Comparison of ENCODE assay signal across 1 cellular context in genomic region chr7:786472-787255, GRCh38.
TF ChIP-seq lines count a peak whose summit lies in the region.

No MANE protein-coding gene starts in this region.

TF ChIP-seq in GM23338, 12 proteins besides CTCF, POLR2A, EP300 and RAD21 (continued from another document):
- TF ChIP-seq, protein P1, sequence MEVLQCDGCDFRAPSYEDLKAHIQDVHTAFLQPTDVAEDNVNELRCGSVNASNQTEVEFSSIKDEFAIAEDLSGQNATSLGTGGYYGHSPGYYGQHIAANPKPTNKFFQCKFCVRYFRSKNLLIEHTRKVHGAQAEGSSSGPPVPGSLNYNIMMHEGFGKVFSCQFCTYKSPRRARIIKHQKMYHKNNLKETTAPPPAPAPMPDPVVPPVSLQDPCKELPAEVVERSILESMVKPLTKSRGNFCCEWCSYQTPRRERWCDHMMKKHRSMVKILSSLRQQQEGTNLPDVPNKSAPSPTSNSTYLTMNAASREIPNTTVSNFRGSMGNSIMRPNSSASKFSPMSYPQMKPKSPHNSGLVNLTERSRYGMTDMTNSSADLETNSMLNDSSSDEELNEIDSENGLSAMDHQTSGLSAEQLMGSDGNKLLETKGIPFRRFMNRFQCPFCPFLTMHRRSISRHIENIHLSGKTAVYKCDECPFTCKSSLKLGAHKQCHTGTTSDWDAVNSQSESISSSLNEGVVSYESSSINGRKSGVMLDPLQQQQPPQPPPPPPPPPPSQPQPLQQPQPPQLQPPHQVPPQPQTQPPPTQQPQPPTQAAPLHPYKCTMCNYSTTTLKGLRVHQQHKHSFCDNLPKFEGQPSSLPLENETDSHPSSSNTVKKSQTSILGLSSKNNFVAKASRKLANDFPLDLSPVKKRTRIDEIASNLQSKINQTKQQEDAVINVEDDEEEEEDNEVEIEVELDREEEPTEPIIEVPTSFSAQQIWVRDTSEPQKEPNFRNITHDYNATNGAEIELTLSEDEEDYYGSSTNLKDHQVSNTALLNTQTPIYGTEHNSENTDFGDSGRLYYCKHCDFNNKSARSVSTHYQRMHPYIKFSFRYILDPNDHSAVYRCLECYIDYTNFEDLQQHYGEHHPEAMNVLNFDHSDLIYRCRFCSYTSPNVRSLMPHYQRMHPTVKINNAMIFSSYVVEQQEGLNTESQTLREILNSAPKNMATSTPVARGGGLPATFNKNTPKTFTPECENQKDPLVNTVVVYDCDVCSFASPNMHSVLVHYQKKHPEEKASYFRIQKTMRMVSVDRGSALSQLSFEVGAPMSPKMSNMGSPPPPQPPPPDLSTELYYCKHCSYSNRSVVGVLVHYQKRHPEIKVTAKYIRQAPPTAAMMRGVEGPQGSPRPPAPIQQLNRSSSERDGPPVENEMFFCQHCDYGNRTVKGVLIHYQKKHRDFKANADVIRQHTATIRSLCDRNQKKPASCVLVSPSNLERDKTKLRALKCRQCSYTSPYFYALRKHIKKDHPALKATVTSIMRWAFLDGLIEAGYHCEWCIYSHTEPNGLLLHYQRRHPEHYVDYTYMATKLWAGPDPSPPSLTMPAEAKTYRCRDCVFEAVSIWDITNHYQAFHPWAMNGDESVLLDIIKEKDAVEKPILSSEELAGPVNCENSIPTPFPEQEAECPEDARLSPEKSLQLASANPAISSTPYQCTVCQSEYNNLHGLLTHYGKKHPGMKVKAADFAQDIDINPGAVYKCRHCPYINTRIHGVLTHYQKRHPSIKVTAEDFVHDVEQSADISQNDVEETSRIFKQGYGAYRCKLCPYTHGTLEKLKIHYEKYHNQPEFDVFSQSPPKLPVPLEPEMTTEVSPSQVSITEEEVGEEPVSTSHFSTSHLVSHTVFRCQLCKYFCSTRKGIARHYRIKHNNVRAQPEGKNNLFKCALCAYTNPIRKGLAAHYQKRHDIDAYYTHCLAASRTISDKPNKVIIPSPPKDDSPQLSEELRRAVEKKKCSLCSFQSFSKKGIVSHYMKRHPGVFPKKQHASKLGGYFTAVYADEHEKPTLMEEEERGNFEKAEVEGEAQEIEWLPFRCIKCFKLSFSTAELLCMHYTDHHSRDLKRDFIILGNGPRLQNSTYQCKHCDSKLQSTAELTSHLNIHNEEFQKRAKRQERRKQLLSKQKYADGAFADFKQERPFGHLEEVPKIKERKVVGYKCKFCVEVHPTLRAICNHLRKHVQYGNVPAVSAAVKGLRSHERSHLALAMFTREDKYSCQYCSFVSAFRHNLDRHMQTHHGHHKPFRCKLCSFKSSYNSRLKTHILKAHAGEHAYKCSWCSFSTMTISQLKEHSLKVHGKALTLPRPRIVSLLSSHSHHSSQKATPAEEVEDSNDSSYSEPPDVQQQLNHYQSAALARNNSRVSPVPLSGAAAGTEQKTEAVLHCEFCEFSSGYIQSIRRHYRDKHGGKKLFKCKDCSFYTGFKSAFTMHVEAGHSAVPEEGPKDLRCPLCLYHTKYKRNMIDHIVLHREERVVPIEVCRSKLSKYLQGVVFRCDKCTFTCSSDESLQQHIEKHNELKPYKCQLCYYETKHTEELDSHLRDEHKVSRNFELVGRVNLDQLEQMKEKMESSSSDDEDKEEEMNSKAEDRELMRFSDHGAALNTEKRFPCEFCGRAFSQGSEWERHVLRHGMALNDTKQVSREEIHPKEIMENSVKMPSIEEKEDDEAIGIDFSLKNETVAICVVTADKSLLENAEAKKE (CRISPR knock-in tag; IDR thresholded peaks at IDR 0.05): no peak
- TF ChIP-seq CREB1 (CRISPR knock-in tag; IDR thresholded peaks at IDR 0.05; ENCODE audit: low read depth) (no peak), POLR2AphosphoS5 (IDR thresholded peaks at IDR 0.05; ENCODE audit: low read depth) (no peak), JUNB (IDR thresholded peaks at IDR 0.05; ENCODE audit: unreplicated experiment) (no peak), NANOG (IDR thresholded peaks at IDR 0.05; ENCODE audit: borderline replicate concordance) (no peak), EZH2phosphoT487 (IDR thresholded peaks at IDR 0.05; ENCODE audit: unreplicated experiment) (no peak), EZH2 (IDR thresholded peaks at IDR 0.05; ENCODE audit: low read depth, unreplicated experiment) (no peak), STAT1 (IDR thresholded peaks at IDR 0.05; ENCODE audit: unreplicated experiment) (no peak)
- TF ChIP-seq, protein P2, sequence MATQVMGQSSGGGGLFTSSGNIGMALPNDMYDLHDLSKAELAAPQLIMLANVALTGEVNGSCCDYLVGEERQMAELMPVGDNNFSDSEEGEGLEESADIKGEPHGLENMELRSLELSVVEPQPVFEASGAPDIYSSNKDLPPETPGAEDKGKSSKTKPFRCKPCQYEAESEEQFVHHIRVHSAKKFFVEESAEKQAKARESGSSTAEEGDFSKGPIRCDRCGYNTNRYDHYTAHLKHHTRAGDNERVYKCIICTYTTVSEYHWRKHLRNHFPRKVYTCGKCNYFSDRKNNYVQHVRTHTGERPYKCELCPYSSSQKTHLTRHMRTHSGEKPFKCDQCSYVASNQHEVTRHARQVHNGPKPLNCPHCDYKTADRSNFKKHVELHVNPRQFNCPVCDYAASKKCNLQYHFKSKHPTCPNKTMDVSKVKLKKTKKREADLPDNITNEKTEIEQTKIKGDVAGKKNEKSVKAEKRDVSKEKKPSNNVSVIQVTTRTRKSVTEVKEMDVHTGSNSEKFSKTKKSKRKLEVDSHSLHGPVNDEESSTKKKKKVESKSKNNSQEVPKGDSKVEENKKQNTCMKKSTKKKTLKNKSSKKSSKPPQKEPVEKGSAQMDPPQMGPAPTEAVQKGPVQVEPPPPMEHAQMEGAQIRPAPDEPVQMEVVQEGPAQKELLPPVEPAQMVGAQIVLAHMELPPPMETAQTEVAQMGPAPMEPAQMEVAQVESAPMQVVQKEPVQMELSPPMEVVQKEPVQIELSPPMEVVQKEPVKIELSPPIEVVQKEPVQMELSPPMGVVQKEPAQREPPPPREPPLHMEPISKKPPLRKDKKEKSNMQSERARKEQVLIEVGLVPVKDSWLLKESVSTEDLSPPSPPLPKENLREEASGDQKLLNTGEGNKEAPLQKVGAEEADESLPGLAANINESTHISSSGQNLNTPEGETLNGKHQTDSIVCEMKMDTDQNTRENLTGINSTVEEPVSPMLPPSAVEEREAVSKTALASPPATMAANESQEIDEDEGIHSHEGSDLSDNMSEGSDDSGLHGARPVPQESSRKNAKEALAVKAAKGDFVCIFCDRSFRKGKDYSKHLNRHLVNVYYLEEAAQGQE (IDR thresholded peaks at IDR 0.05; ENCODE audit: unreplicated experiment): no peak
- TF ChIP-seq, protein P3, sequence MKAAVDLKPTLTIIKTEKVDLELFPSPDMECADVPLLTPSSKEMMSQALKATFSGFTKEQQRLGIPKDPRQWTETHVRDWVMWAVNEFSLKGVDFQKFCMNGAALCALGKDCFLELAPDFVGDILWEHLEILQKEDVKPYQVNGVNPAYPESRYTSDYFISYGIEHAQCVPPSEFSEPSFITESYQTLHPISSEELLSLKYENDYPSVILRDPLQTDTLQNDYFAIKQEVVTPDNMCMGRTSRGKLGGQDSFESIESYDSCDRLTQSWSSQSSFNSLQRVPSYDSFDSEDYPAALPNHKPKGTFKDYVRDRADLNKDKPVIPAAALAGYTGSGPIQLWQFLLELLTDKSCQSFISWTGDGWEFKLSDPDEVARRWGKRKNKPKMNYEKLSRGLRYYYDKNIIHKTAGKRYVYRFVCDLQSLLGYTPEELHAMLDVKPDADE (IDR thresholded peaks at IDR 0.05): no peak
